Comparison of ENCODE assay signal across 18 cellular contexts in genomic region chr1:27363766-27364695, GRCh38. TPM values are rescaled to one million over a fixed set of nuclear protein-coding genes. Genes with fewer than 3 reads are reported as not detected.
DNase-seq lines count a peak whose midpoint lies in the region; ATAC-seq and TF ChIP-seq lines count a peak whose summit lies in the region.
"Had no signal": no experiment of that assay in that cellular context is flagged by ENCODE, and none has a peak within 500 bp of the region (broad histone marks: within the 10 kb centered on the region; RNA-seq: fewer than 3 reads in every experiment).

No MANE protein-coding gene starts in this region.

- peak overlapping the region; percentile 42 for H3K4me3 Mint-ChIP-seq in CD4-positive, alpha-beta T cell
- H3K4me3 Mint-ChIP-seq in chondrocyte (ENCODE audit: unreplicated experiment) (peak overlapping the region; percentile 12), nephron progenitor cell (peak overlapping the region; percentile 51), endodermal cell (no peak overlapping the region)

- H3K36me3 Mint-ChIP-seq in CD4-positive, alpha-beta T cell (ENCODE audit: low read depth): no peaks in the 10 kb centered on the region
- peaks cover 33% of the 10 kb centered on the region for H3K36me3 Mint-ChIP-seq in chondrocyte (ENCODE audit: low read depth)
- H3K36me3 Mint-ChIP-seq in nephron progenitor cell (ENCODE audit: low read depth): peaks cover 2% of the 10 kb centered on the region
- no peaks in the 10 kb centered on the region for H3K36me3 Mint-ChIP-seq in endodermal cell (ENCODE audit: low read depth)

- H3K4me3 ChIP-seq in endodermal cell (ENCODE audit: low read length): no peak overlapping the region
- H3K4me3 ChIP-seq: mucosa of descending colon had no signal

- WGBS in endodermal cell (ENCODE audit: insufficient coverage in 1 of 2, insufficient read length in 1 of 2), 2 experiments: 83 to 89% methylated on average over 15 to 26 of the region's 26 CpGs

- H3K9me3 ChIP-seq in CD4-positive, alpha-beta T cell (ENCODE audit: control insufficient read depth, low read length): no peaks in the 10 kb centered on the region
- no peaks in the 10 kb centered on the region for H3K9me3 ChIP-seq in endodermal cell (ENCODE audit: control insufficient read depth, low read length)
- H3K9me3 ChIP-seq: adrenal gland, mucosa of descending colon, SJCRH30 had no signal

- no peaks in the 10 kb centered on the region for H3K36me3 ChIP-seq in endodermal cell (ENCODE audit: control insufficient read depth, insufficient read depth, low read length)

- CTCF ChIA-PET in CD4-positive, alpha-beta T cell (lab: Charles Lee): no interaction called here

- no peak overlapping the region for H3K9ac ChIP-seq in endodermal cell (ENCODE audit: extremely low read depth, low read length, poor library complexity, severe bottlenecking)

- DNase-seq in CD4-positive, alpha-beta T cell: no peak
- peak; percentile 54 for DNase-seq in NAMALWA (ENCODE audit: low spot score)
- DNase-seq in chondrocyte (ENCODE audit: low spot score): peak; percentile 82
- peak; percentile 50 for DNase-seq in nephron progenitor cell
- DNase-seq in endodermal cell: no peak
- DNase-seq in NCI-H748 (lab: John Stamatoyannopoulos, UW; ENCODE audit: unreplicated experiment): no peak
- DNase-seq: activated CD4-positive, alpha-beta T cell treated with anti-CD3 and anti-CD28 coated beads for 4 hours; adrenal gland; DMS153; erythroblast; mucosa of descending colon; NCI-H1436; NCI-H2227 treated with DMSO at 0.1 percent for 48 hours; SJCRH30; T-helper 9 cell had no signal

- TF ChIP-seq CTCF in CD4-positive, alpha-beta T cell (IDR thresholded peaks at IDR 0.05): no peak
- TF ChIP-seq CTCF in chondrocyte (IDR thresholded peaks at IDR 0.05) (no peak), nephron progenitor cell (IDR thresholded peaks at IDR 0.05) (no peak), endodermal cell (conservative IDR thresholded peaks at IDR 0.05) (no peak)

- intact Hi-C loops in CD4-positive, alpha-beta T cell (cut with DNase I, micrococcal nuclease): loop anchor here (2.0 kb wide), 2 partner anchors 21 to 29 kb away; partner anchors contain the start of genes GPR3 (in 1 of the 2) and SYTL1 (in 1 of the 2)

- H3K9me3 Mint-ChIP-seq in CD4-positive, alpha-beta T cell: no peaks in the 10 kb centered on the region
- H3K9me3 Mint-ChIP-seq in chondrocyte (ENCODE audit: low read depth) (no peaks in the 10 kb centered on the region), nephron progenitor cell (no peaks in the 10 kb centered on the region), endodermal cell (no peaks in the 10 kb centered on the region)

- no peak for ATAC-seq in CD4-positive, alpha-beta T cell (ENCODE audit: poor library complexity)
- no peak for ATAC-seq in HG03354 (IDR thresholded peaks at IDR 0.05; ENCODE audit: poor library complexity, severe bottlenecking, unreplicated experiment)
- no peak for ATAC-seq in GM19395 (IDR thresholded peaks at IDR 0.05; ENCODE audit: unreplicated experiment)
- ATAC-seq: mucosa of descending colon had no signal

- H3K4me1 ChIP-seq in endodermal cell (ENCODE audit: control insufficient read depth, insufficient read depth, low read length): no peaks in the 10 kb centered on the region

- POLR2A ChIA-PET in CD4-positive, alpha-beta T cell (lab: Charles Lee): no interaction called here

- H3K27ac Mint-ChIP-seq in CD4-positive, alpha-beta T cell: no peak overlapping the region
- peak overlapping the region; percentile 51 for H3K27ac Mint-ChIP-seq in chondrocyte (ENCODE audit: unreplicated experiment)
- H3K27ac Mint-ChIP-seq in nephron progenitor cell: peak overlapping the region; percentile 53
- H3K27ac Mint-ChIP-seq in endodermal cell: no peak overlapping the region
- H3K27ac Mint-ChIP-seq: progenitor cell of endocrine pancreas had no signal

- H3K4me1 Mint-ChIP-seq in CD4-positive, alpha-beta T cell (ENCODE audit: low read depth): peaks cover 54% of the 10 kb centered on the region
- peaks cover 24% of the 10 kb centered on the region for H3K4me1 Mint-ChIP-seq in chondrocyte (ENCODE audit: low read depth)
- peaks cover 72% of the 10 kb centered on the region for H3K4me1 Mint-ChIP-seq in nephron progenitor cell
- peaks cover 16% of the 10 kb centered on the region for H3K4me1 Mint-ChIP-seq in endodermal cell

- H3K27me3 ChIP-seq in CD4-positive, alpha-beta T cell (ENCODE audit: control insufficient read depth, insufficient read depth, low read length): no peaks in the 10 kb centered on the region
- peaks cover 29% of the 10 kb centered on the region for H3K27me3 ChIP-seq in endodermal cell (ENCODE audit: control insufficient read depth, insufficient read depth, low read length, poor library complexity, severe bottlenecking)
- H3K27me3 ChIP-seq: adrenal gland, SJCRH30 had no signal

- no peak overlapping the region for H3K27ac ChIP-seq in CD4-positive, alpha-beta T cell (ENCODE audit: low read depth, low read length)
- no peak overlapping the region for H3K27ac ChIP-seq in endodermal cell (ENCODE audit: low read depth, low read length)

- H3K27me3 Mint-ChIP-seq in CD4-positive, alpha-beta T cell: no peaks in the 10 kb centered on the region
- no peaks in the 10 kb centered on the region for H3K27me3 Mint-ChIP-seq in chondrocyte (ENCODE audit: low read depth)
- peaks cover 25% of the 10 kb centered on the region for H3K27me3 Mint-ChIP-seq in nephron progenitor cell (ENCODE audit: low read depth, poor library complexity)
- H3K27me3 Mint-ChIP-seq in endodermal cell (ENCODE audit: insufficient read depth): peaks cover 44% of the 10 kb centered on the region

RNA-seq across cellular contexts. Expression of gene MAP3K6, which starts 2.7 kb away (rescaled TPM):
- 1 to 10 TPM; 8.5 to 8.8 TPM for total RNA-seq in CD4-positive, alpha-beta T cell
- 42.0 to 54.0 TPM (median 50.3 TPM) in 3 replicates for total RNA-seq in chondrocyte
- total RNA-seq in endodermal cell: 10 to 100 TPM in 1 of 2 donors, 1 to 10 TPM in 1; 6.6 to 11.5 TPM
- 14.9 TPM for polyA plus RNA-seq in endodermal cell (2013, experiment 1 of 2)
- 14.3 TPM for polyA plus RNA-seq in endodermal cell (2013, experiment 2 of 2)

RNA-seq across cellular contexts. Expression of gene FCN3, which starts 10.6 kb away (rescaled TPM):
- total RNA-seq in CD4-positive, alpha-beta T cell: not detected
- total RNA-seq in chondrocyte (not detected in 3 replicates), endodermal cell (under 1 TPM in 1 of 2 donors, not detected in 1; 0.26 TPM)
- polyA plus RNA-seq in endodermal cell (2013, experiment 1 of 2): not detected
- not detected for polyA plus RNA-seq in endodermal cell (2013, experiment 2 of 2)
- total RNA-seq: progenitor cell of endocrine pancreas, SJCRH30 had no signal

RNA-seq across cellular contexts. Expression of gene CD164L2, which starts 19.1 kb away (rescaled TPM):
- total RNA-seq in CD4-positive, alpha-beta T cell: not detected
- not detected in 3 replicates for total RNA-seq in chondrocyte
- 1 to 10 TPM; 1.6 to 1.8 TPM for total RNA-seq in endodermal cell
- polyA plus RNA-seq in endodermal cell (2013, experiment 1 of 2): 1.4 TPM
- polyA plus RNA-seq in endodermal cell (2013, experiment 2 of 2): 0.83 TPM
- total RNA-seq: progenitor cell of endocrine pancreas, SJCRH30 had no signal

RNA-seq across cellular contexts. Expression of gene SYTL1, which starts 22.2 kb away (rescaled TPM):
- total RNA-seq in CD4-positive, alpha-beta T cell: 100 to 1,000 TPM; 135 to 140 TPM
- total RNA-seq in chondrocyte: 0.82 to 1.2 TPM (median 0.85 TPM) in 3 replicates
- total RNA-seq in endodermal cell: 1 to 10 TPM; 6.7 to 7.5 TPM
- polyA plus RNA-seq in endodermal cell (2013, experiment 1 of 2): 3.2 TPM
- polyA plus RNA-seq in endodermal cell (2013, experiment 2 of 2): 4.9 TPM

RNA-seq across cellular contexts. Expression of gene GPR3, which starts 28.4 kb away (rescaled TPM):
- under 1 TPM; 0.14 to 0.19 TPM for total RNA-seq in CD4-positive, alpha-beta T cell
- total RNA-seq in chondrocyte (0.26 to 0.56 TPM (median 0.32 TPM) in 3 replicates), endodermal cell (1 to 10 TPM; 3.5 to 4.1 TPM)
- 4.5 TPM for polyA plus RNA-seq in endodermal cell (2013, experiment 1 of 2)
- polyA plus RNA-seq in endodermal cell (2013, experiment 2 of 2): 4.5 TPM

Comparison
In these comparisons a context has a peak if more than half of its experiments do, and no peak if none do; other contexts are left out.
1. DNase-seq: peak in NAMALWA (single experiment), chondrocyte (single experiment) and nephron progenitor cell (single experiment); none in CD4-positive, alpha-beta T cell (0 of 10), endodermal cell (single experiment) and NCI-H748 (single experiment).
2. H3K27ac Mint-ChIP-seq: peak in chondrocyte (single experiment) and nephron progenitor cell (single experiment); none in CD4-positive, alpha-beta T cell (single experiment) and endodermal cell (single experiment).